27 cellular contexts compared by ENCODE assay signal in genomic region chrX:47148946-47149345, GRCh38. TPM values are rescaled to one million over a fixed set of nuclear protein-coding genes. Genes with fewer than 3 reads are reported as not detected.
A peak's percentile ranks its signal among the peaks of the same experiment; 100 is the strongest.
DNase-seq lines count a peak whose midpoint lies in the region; TF ChIP-seq lines count a peak whose summit lies in the region.
"Had no signal": no experiment of that assay in that cellular context is flagged by ENCODE, and none has a peak within 500 bp of the region (broad histone marks: within the 10 kb centered on the region; RNA-seq: fewer than 3 reads in every experiment).

No MANE protein-coding gene starts in this region.

- peak overlapping the region; percentile 48; the same call in 1 of the 2 replicates for H3K27ac ChIP-seq in ACC112 (ENCODE audit: low read depth, low read length)
- no peak overlapping the region for H3K27ac ChIP-seq in suprapubic skin
- H3K27ac ChIP-seq: left ventricle myocardium inferior, transverse colon, WERI-Rb-1 had no signal

- H2AFZ ChIP-seq in ACC112 (ENCODE audit: low read length, unreplicated experiment): no peak overlapping the region

- H3K36me3 Mint-ChIP-seq in activated naive CD4-positive, alpha-beta T cell treated with anti-CD3 and anti-CD28 coated beads, Interleukin-2, amount 50 U/mL, for 24 hours: peaks cover 8% of the 10 kb centered on the region

- H3K27me3 ChIP-seq in ACC112 (ENCODE audit: insufficient read depth, low read length) (no peaks in the 10 kb centered on the region), suprapubic skin (no peaks in the 10 kb centered on the region)
- H3K27me3 ChIP-seq: transverse colon had no signal

- no peaks in the 10 kb centered on the region for H3K9me3 Mint-ChIP-seq in activated naive CD4-positive, alpha-beta T cell treated with anti-CD3 and anti-CD28 coated beads, Interleukin-2, amount 50 U/mL, for 24 hours
- H3K9me3 Mint-ChIP-seq: activated naive CD8-positive, alpha-beta T cell treated with anti-CD3 and anti-CD28 coated beads for 36 hours had no signal

- no peaks in the 10 kb centered on the region for H3K27me3 Mint-ChIP-seq in activated naive CD4-positive, alpha-beta T cell treated with anti-CD3 and anti-CD28 coated beads, Interleukin-2, amount 50 U/mL, for 24 hours
- H3K27me3 Mint-ChIP-seq: activated naive CD8-positive, alpha-beta T cell treated with anti-CD3 and anti-CD28 coated beads for 36 hours; CD4-positive, alpha-beta memory T cell; IgD-negative memory B cell; naive thymus-derived CD8-positive, alpha-beta T cell had no signal

- peaks cover 74% of the 10 kb centered on the region for H3K79me2 ChIP-seq in ACC112 (ENCODE audit: control insufficient read depth, insufficient read depth, low read length, unreplicated experiment)

- no peaks in the 10 kb centered on the region for H3K9me3 ChIP-seq in suprapubic skin
- H3K9me3 ChIP-seq: left ventricle myocardium inferior, transverse colon had no signal

- H3K4me3 ChIP-seq in ACC112 (ENCODE audit: low read depth, low read length): no peak overlapping the region
- no peak overlapping the region for H3K4me3 ChIP-seq in fibroblast of villous mesenchyme (ENCODE audit: low read depth, low read length)
- no peak overlapping the region for H3K4me3 ChIP-seq in suprapubic skin
- H3K4me3 ChIP-seq: left ventricle myocardium inferior, stomach, transverse colon had no signal

- H3K36me3 ChIP-seq in ACC112 (ENCODE audit: insufficient read depth, low read length): no peaks in the 10 kb centered on the region; the same call in 1 of the 2 replicates
- peaks cover 7% of the 10 kb centered on the region for H3K36me3 ChIP-seq in suprapubic skin
- H3K36me3 ChIP-seq: left ventricle myocardium inferior, transverse colon had no signal

- peaks cover 18% of the 10 kb centered on the region for H3K4me1 Mint-ChIP-seq in activated naive CD4-positive, alpha-beta T cell treated with anti-CD3 and anti-CD28 coated beads, Interleukin-2, amount 50 U/mL, for 24 hours

- TF ChIP-seq EP300 in suprapubic skin (IDR thresholded peaks at IDR 0.05): no peak

- 58% methylated on average over 2 of the region's 2 CpGs for WGBS in suprapubic skin

- peak; percentile 23 for DNase-seq in ELR (ENCODE audit: low read depth)
- DNase-seq in fibroblast of villous mesenchyme (ENCODE audit: low read depth): peak; percentile 7
- no peak for DNase-seq in amygdala (lab: John Stamatoyannopoulos, UW)
- no peak for DNase-seq in suprapubic skin (ENCODE audit: low spot score in 2 of 2)
- no peak for DNase-seq in GM19240 (ENCODE audit: insufficient read length, low spot score)
- DNase-seq: activated CD4-positive, alpha-beta T cell treated with anti-CD3 and anti-CD28 coated beads, Interleukin-2, amount 50 U/mL, for 4 hours; activated naive CD8-positive, alpha-beta T cell treated with anti-CD3 and anti-CD28 coated beads for 36 hours; activated T-cell treated with anti-CD3 and anti-CD28 coated beads for 4 hours; CD4-positive, alpha-beta memory T cell; cerebellar nuclear complex; erythroblast; hypothalamus; left ventricle myocardium inferior; naive thymus-derived CD8-positive, alpha-beta T cell; NCI-H1105 treated with DMSO at 0.1 percent for 48 hours; NCI-H2029 treated with DMSO at 0.1 percent for 48 hours; NCI-H345; NCI-H748 treated with DMSO at 0.1 percent for 48 hours; occipital lobe; small intestine; stomach; transverse colon; WERI-Rb-1 had no signal

- H3K4me3 Mint-ChIP-seq in activated naive CD4-positive, alpha-beta T cell treated with anti-CD3 and anti-CD28 coated beads, Interleukin-2, amount 50 U/mL, for 24 hours: peak overlapping the region; percentile 4
- H3K4me3 Mint-ChIP-seq: activated naive CD8-positive, alpha-beta T cell treated with anti-CD3 and anti-CD28 coated beads for 36 hours; mesothelial cell of epicardium; naive thymus-derived CD8-positive, alpha-beta T cell had no signal

- TF ChIP-seq POLR2A in suprapubic skin (IDR thresholded peaks at IDR 0.05): no peak

- no peak for TF ChIP-seq CTCF in fibroblast of villous mesenchyme (IDR thresholded peaks at IDR 0.05; ENCODE audit: insufficient read depth, low read depth, low read length)
- TF ChIP-seq CTCF in suprapubic skin (IDR thresholded peaks at IDR 0.05): no peak

- H3K4me1 ChIP-seq in ACC112 (ENCODE audit: control insufficient read depth, insufficient read depth, low read length, unreplicated experiment) (peaks cover 3% of the 10 kb centered on the region), suprapubic skin (peaks cover 21% of the 10 kb centered on the region)

- H3K27ac Mint-ChIP-seq in activated naive CD4-positive, alpha-beta T cell treated with anti-CD3 and anti-CD28 coated beads, Interleukin-2, amount 50 U/mL, for 24 hours: peak overlapping the region; percentile 41
- H3K27ac Mint-ChIP-seq: mesothelial cell of epicardium; naive thymus-derived CD8-positive, alpha-beta T cell had no signal

RNA-seq across cellular contexts. Expression of gene RBM10, which starts 3.9 kb away (rescaled TPM):
- total RNA-seq in fibroblast of villous mesenchyme: 39.6 and 49.2 TPM in 2 replicates
- total RNA-seq in suprapubic skin: 10 to 100 TPM; 27.9 to 33.1 (median 30.2) TPM

RNA-seq across cellular contexts. Expression of gene NDUFB11, which starts 4.4 kb away (rescaled TPM):
- total RNA-seq in fibroblast of villous mesenchyme (55.3 and 83.1 TPM in 2 replicates), suprapubic skin (10 to 100 TPM; 28.0 to 67.3 (median 51.7) TPM)

RNA-seq across cellular contexts. Expression of gene UBA1, which starts 44.7 kb away (rescaled TPM):
- total RNA-seq in fibroblast of villous mesenchyme: 189 and 212 TPM in 2 replicates
- 100 to 1,000 TPM; 146 to 186 (median 157) TPM for total RNA-seq in suprapubic skin

Comparison
In these comparisons a context has a peak if more than half of its experiments do, and no peak if none do; other contexts are left out.
1. DNase-seq: peak in ELR (single experiment) and fibroblast of villous mesenchyme (single experiment); none in amygdala (0 of 56), suprapubic skin (0 of 2) and GM19240 (single experiment).